ENCODE assay signal across 19 cellular contexts in genomic region chr13:76832258-76832988, GRCh38. TPM values are rescaled to one million over a fixed set of nuclear protein-coding genes. Genes with fewer than 3 reads are reported as not detected.
A peak's percentile ranks its signal among the peaks of the same experiment; 100 is the strongest.
DNase-seq lines count a peak whose midpoint lies in the region; ATAC-seq, FAIRE-seq and TF ChIP-seq lines count a peak whose summit lies in the region.
"Had no signal": no experiment of that assay in that cellular context is flagged by ENCODE, and none has a peak within 500 bp of the region (broad histone marks: within the 10 kb centered on the region; RNA-seq: fewer than 3 reads in every experiment).

No MANE protein-coding gene starts in this region.

- intact Hi-C loops in endothelial cell of umbilical vein (cut with micrococcal nuclease) = no loop called here

- H3K27ac ChIP-seq in C4-2B = 0 out of 2 replicates have a peak overlapping the region, but pooled peaks have one; percentile 36
- H3K27ac ChIP-seq in endothelial cell of umbilical vein (ENCODE audit: insufficient read depth, low read depth, low read length) = no peak overlapping the region
- no peak overlapping the region for H3K27ac ChIP-seq in suprapubic skin
- H3K27ac ChIP-seq: Peyer's patch, SJSA1, tibial nerve had no signal

- no TSS peak for BruUV-seq in endothelial cell of umbilical vein (replicated peaks; lab: Mats Ljungman, UMichigan)

- no peak overlapping the region for H3K9ac ChIP-seq in endothelial cell of umbilical vein (replicated peaks; ENCODE audit: extremely low read depth, insufficient read depth, low read length)

- POLR2A ChIA-PET in endothelial cell of umbilical vein (lab: Charles Lee) = no interaction called here

- TF ChIP-seq POLR2A in endothelial cell of umbilical vein (IDR thresholded peaks at IDR 0.05; ENCODE audit: low read depth, low read length) = no peak
- no peak for TF ChIP-seq POLR2A in suprapubic skin (IDR thresholded peaks at IDR 0.05)

- peak; percentile 21 for FAIRE-seq in endothelial cell of umbilical vein (lab: Jason Lieb, UNC)
- FAIRE-seq: GM12878 had no signal

- ATAC-seq in left lobe of liver = no peak
- ATAC-seq: activated naive CD8-positive, alpha-beta T cell treated with anti-CD3 and anti-CD28 coated beads, Interleukin-2, amount 50 U/mL, for 24 hours; GM12878 had no signal

- TF ChIP-seq EP300 in suprapubic skin (IDR thresholded peaks at IDR 0.05) = no peak

- no peaks in the 10 kb centered on the region for H3K36me3 ChIP-seq in endothelial cell of umbilical vein (ENCODE audit: control insufficient read depth in 2 of 2, extremely low read depth in 1 of 2, insufficient read depth in 2 of 2, low read length in 2 of 2)
- no peaks in the 10 kb centered on the region for H3K36me3 ChIP-seq in suprapubic skin
- H3K36me3 ChIP-seq: Peyer's patch, SJSA1, stomach, tibial nerve had no signal

- DNase-seq in NCI-H146 (lab: John Stamatoyannopoulos, UW) (peak; percentile 80), NCI-H748 (lab: John Stamatoyannopoulos, UW; ENCODE audit: unreplicated experiment) (peak; percentile 89), endothelial cell of umbilical vein (ENCODE audit: low read depth, low spot score) (no peak), AML-193 (lab: John Stamatoyannopoulos, UW) (no peak), left lobe of liver (ENCODE audit: low spot score) (no peak), suprapubic skin (ENCODE audit: low spot score in 2 of 2) (no peak)
- DNase-seq in activated effector memory CD4-positive, alpha-beta T cell treated with Interleukin-2 at 50 U/mL for 16 hours = no peak
- DNase-seq: activated CD8-positive, alpha-beta memory T cell treated with anti-CD3 and anti-CD28 coated beads for 24 hours; activated gamma-delta T cell treated with Interleukin-2 at 50 U/mL for 16 hours; activated naive CD8-positive, alpha-beta T cell treated with anti-CD3 and anti-CD28 coated beads, Interleukin-2, amount 50 U/mL, for 24 hours; activated T-cell treated with anti-CD3 and anti-CD28 coated beads, Interleukin-2, amount 50 U/mL, for 1 hour; COR-L47; mammary epithelial cell; Peyer's patch; stomach had no signal

- no peak overlapping the region for H3K4me2 ChIP-seq in endothelial cell of umbilical vein (ENCODE audit: insufficient read depth, low read length)

- no peaks in the 10 kb centered on the region for H3K9me1 ChIP-seq in endothelial cell of umbilical vein (replicated peaks; ENCODE audit: control insufficient read depth, extremely low read depth, insufficient read depth, low read length)

- no peak overlapping the region for H2AFZ ChIP-seq in endothelial cell of umbilical vein (ENCODE audit: low read depth, low read length)

- H3K9me3 ChIP-seq in endothelial cell of umbilical vein (replicated peaks; ENCODE audit: control insufficient read depth, insufficient read depth, low read length) = no peaks in the 10 kb centered on the region
- H3K9me3 ChIP-seq in suprapubic skin = no peaks in the 10 kb centered on the region
- H3K9me3 ChIP-seq: Peyer's patch, SJSA1, stomach, tibial nerve had no signal

- CTCF ChIA-PET in endothelial cell of umbilical vein (lab: Charles Lee) = interaction anchor here (2.3 kb wide), 1 partner anchor 9 kb away, joined by 14 read pairs; no protein-coding TSS in a partner anchor

- no peaks in the 10 kb centered on the region for H3K27me3 ChIP-seq in endothelial cell of umbilical vein (ENCODE audit: control insufficient read depth in 2 of 2, insufficient read depth in 2 of 2, low read length in 2 of 2)
- H3K27me3 ChIP-seq in suprapubic skin = no peaks in the 10 kb centered on the region
- H3K27me3 ChIP-seq: Peyer's patch, SJSA1, stomach, tibial nerve had no signal

- no peaks in the 10 kb centered on the region for H3K79me2 ChIP-seq in endothelial cell of umbilical vein (ENCODE audit: control insufficient read depth, insufficient read depth, low read length)

- H4K20me1 ChIP-seq in endothelial cell of umbilical vein (replicated peaks; ENCODE audit: control insufficient read depth, extremely low read depth, insufficient read depth, low read length) = no peaks in the 10 kb centered on the region

- no peak for TF ChIP-seq CTCF in C4-2B (conservative IDR thresholded peaks at IDR 0.05)
- TF ChIP-seq CTCF in endothelial cell of umbilical vein (IDR thresholded peaks at IDR 0.05; ENCODE audit: extremely low read depth in 1 of 2, insufficient read depth in 1 of 2, low read depth in 1 of 2, low read length in 2 of 2) = no peak
- TF ChIP-seq CTCF in suprapubic skin (IDR thresholded peaks at IDR 0.05) = no peak

- 82% methylated on average over 7 of the region's 7 CpGs for WGBS in suprapubic skin

- H3K4me1 ChIP-seq in endothelial cell of umbilical vein (ENCODE audit: control insufficient read depth, extremely low read depth, insufficient read depth, low read length) (peaks cover 4% of the 10 kb centered on the region), suprapubic skin (peaks cover 13% of the 10 kb centered on the region)
- H3K4me1 ChIP-seq: Peyer's patch, SJSA1 had no signal

- H3K4me3 ChIP-seq in endothelial cell of umbilical vein (replicated peaks in 1 of 3; ENCODE audit: insufficient read depth in 1 of 3, low read depth in 1 of 3, low read length in 3 of 3) = no peak overlapping the region
- no peak overlapping the region for H3K4me3 ChIP-seq in suprapubic skin
- H3K4me3 ChIP-seq: GM12878, Peyer's patch, SJSA1, stomach, tibial nerve had no signal

- dilution Hi-C loops in endothelial cell of umbilical vein (cut with MboI; ENCODE audit: extremely low pct_ligation_motif_present, low sequenced_read_pairs) = no loop called here

TF ChIP-seq in endothelial cell of umbilical vein, 7 proteins besides CTCF, POLR2A, EP300 and RAD21:
- TF ChIP-seq MAX (IDR thresholded peaks at IDR 0.05; ENCODE audit: insufficient read depth, insufficient read length) (no peak), EZH2 (IDR thresholded peaks at IDR 0.05; ENCODE audit: borderline replicate concordance, low read depth, low read length, severe bottlenecking) (no peak), GATA2 (IDR thresholded peaks at IDR 0.05; ENCODE audit: insufficient read depth, insufficient read length, low read depth, low read length) (no peak), MYC (IDR thresholded peaks at IDR 0.05; ENCODE audit: low read depth, low read length) (no peak), JUN (IDR thresholded peaks at IDR 0.05; ENCODE audit: borderline replicate concordance, insufficient read depth, insufficient read length, low read depth) (no peak), FOS (IDR thresholded peaks at IDR 0.05; ENCODE audit: borderline replicate concordance, insufficient read depth, low read length) (no peak)

RNA-seq across cellular contexts. Expression of gene KCTD12, which starts 53.8 kb away (rescaled TPM):
- total RNA-seq in endothelial cell of umbilical vein (90.8 and 116 TPM in 2 replicates), left lobe of liver (3.7 TPM), suprapubic skin (10 to 100 TPM; 27.3 to 61.7 (median 35.3) TPM)
- polyA plus RNA-seq in endothelial cell of umbilical vein = 86.0 and 95.9 TPM in 2 replicates
- polyA plus RNA-seq in endothelial cell of umbilical vein (2011; cell fraction: cytosol; rRNA removed) = 58.5 and 63.3 TPM in 2 replicates
- polyA plus RNA-seq in endothelial cell of umbilical vein (2011; cell fraction: nucleus; rRNA removed) = 60.6 and 85.1 TPM in 2 replicates
- 116 and 132 TPM in 2 replicates for polyA plus RNA-seq in endothelial cell of umbilical vein (2012)
- 125 and 139 TPM in 2 replicates for polyA minus RNA-seq in endothelial cell of umbilical vein
- polyA minus RNA-seq in endothelial cell of umbilical vein (2011; cell fraction: cytosol; rRNA and poly(A)+ RNA removed) = not detected
- polyA minus RNA-seq in endothelial cell of umbilical vein (2011; cell fraction: nucleus; rRNA and poly(A)+ RNA removed) = 93.3 and 102 TPM in 2 replicates

Comparison
In these comparisons a context has a peak if more than half of its experiments do, and no peak if none do; other contexts are left out.
1. DNase-seq: peak in NCI-H146 (single experiment) and NCI-H748 (single experiment); none in endothelial cell of umbilical vein (single experiment), AML-193 (0 of 2), left lobe of liver (single experiment), suprapubic skin (0 of 2) and activated effector memory CD4-positive, alpha-beta T cell treated with Interleukin-2 at 50 U/mL for 16 hours (single experiment).